Comparison of ENCODE assay signal across 10 cellular contexts in the genomic region with DNA sequence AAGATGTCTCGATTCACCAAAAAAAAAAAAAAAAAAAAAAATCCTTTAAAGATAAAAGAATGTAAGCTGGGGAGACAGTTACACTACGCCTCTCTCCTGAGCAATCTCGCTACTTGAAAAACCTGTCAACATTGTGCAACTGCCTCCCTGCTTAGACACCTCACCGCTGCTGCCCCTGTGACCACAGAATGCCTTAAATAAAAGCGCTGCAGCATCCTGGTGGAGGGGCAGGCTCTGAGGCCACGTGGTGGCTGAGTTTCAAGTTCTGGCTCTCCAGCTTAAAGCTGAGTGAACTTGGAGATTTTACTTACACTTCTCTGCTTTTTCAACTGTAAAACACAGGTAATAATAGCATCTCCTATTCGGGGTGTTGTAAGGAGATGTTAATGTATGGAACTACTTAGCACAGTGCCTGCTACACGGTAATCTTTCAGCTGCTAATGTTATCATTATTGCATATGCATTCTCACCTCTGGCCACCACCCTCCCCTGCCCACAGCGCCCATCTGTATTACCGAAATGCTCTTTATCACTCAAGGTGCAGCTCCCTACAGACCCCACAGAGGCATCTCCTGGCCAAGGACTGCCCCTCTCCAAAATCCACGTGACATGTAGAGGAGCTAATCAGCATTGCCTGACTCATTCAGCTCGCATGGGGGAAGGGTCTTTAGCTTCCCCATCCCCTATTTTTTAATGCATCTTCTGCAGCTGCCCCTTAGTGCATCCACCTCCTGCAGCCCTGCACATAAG. TPM values are rescaled to one million over a fixed set of nuclear protein-coding genes. Genes with fewer than 3 reads are reported as not detected.
A peak's percentile ranks its signal among the peaks of the same experiment; 100 is the strongest.
DNase-seq lines count a peak whose midpoint lies in the region; ATAC-seq, FAIRE-seq and TF ChIP-seq lines count a peak whose summit lies in the region.
"Had no signal": no experiment of that assay in that cellular context is flagged by ENCODE, and none has a peak within 500 bp of the region (broad histone marks: within the 10 kb centered on the region; RNA-seq: fewer than 3 reads in every experiment).

No MANE protein-coding gene starts in this region.

- H3K4me1 Mint-ChIP-seq in natural killer cell treated with Interleukin-12 subunit alpha and Interleukin-12 subunit beta and Interleukin-15 and Interleukin-18, amount 100 ng/mL, for 72 hours (ENCODE audit: low read depth in 2 of 2): peaks cover 4% of the 10 kb centered on the region in 2 donors
- H3K4me1 Mint-ChIP-seq in natural killer cell: peaks cover 5 to 12% of the 10 kb centered on the region in 2 donors
- H3K4me1 Mint-ChIP-seq in endothelial cell (ENCODE audit: unreplicated experiment): peaks cover 8% of the 10 kb centered on the region
- H3K4me1 Mint-ChIP-seq in type B pancreatic cell (ENCODE audit: unreplicated experiment): peaks cover 56% of the 10 kb centered on the region
- H3K4me1 Mint-ChIP-seq in HFFc6 (ENCODE audit: low read depth): peaks cover 5% of the 10 kb centered on the region

- TF ChIP-seq CTCF in natural killer cell (IDR thresholded peaks at IDR 0.05): no peak
- no peak for TF ChIP-seq CTCF in endothelial cell (IDR thresholded peaks at IDR 0.05; ENCODE audit: unreplicated experiment)
- no peak for TF ChIP-seq CTCF in type B pancreatic cell (conservative IDR thresholded peaks at IDR 0.05)
- TF ChIP-seq CTCF in HFFc6 (IDR thresholded peaks at IDR 0.05): no peak

- H3K27me3 Mint-ChIP-seq in natural killer cell treated with Interleukin-12 subunit alpha and Interleukin-12 subunit beta and Interleukin-15 and Interleukin-18, amount 100 ng/mL, for 72 hours: peaks cover 2 to 21% of the 10 kb centered on the region in 2 donors
- peaks cover 13 to 17% of the 10 kb centered on the region in 2 donors for H3K27me3 Mint-ChIP-seq in natural killer cell (ENCODE audit: low read depth in 2 of 2)
- H3K27me3 Mint-ChIP-seq in endothelial cell (ENCODE audit: unreplicated experiment): no peaks in the 10 kb centered on the region
- H3K27me3 Mint-ChIP-seq in type B pancreatic cell: no peaks in the 10 kb centered on the region
- peaks cover 36% of the 10 kb centered on the region for H3K27me3 Mint-ChIP-seq in HFFc6 (ENCODE audit: insufficient read depth)

- DNase-seq in natural killer cell treated with Interleukin-12 subunit alpha and Interleukin-12 subunit beta and Interleukin-15 and Interleukin-18, amount 100 ng/mL, for 72 hours (ENCODE audit: low spot score): no peak
- DNase-seq in natural killer cell (no peak), RCC 7860 (ENCODE audit: low spot score) (peak; percentile 24), endothelial cell (ENCODE audit: low spot score) (no peak), type B pancreatic cell (ENCODE audit: extremely low spot score, unreplicated experiment) (no peak), HFFc6 (no peak), H54 (ENCODE audit: insufficient read length, low spot score) (no peak), NCI-H2196 treated with DMSO at 0.1 percent for 48 hours (lab: John Stamatoyannopoulos, UW; ENCODE audit: unreplicated experiment) (no peak)
- DNase-seq: BE2C, SK-N-SH had no signal

- ATAC-seq in natural killer cell treated with Interleukin-12 subunit alpha and Interleukin-12 subunit beta and Interleukin-15 and Interleukin-18, amount 100 ng/mL, for 72 hours: peak; percentile 34 to 63
- ATAC-seq in natural killer cell: no peak

- intact Hi-C loops in natural killer cell (cut with micrococcal nuclease): loop anchor here (10.0 kb wide), 1 partner anchor 320 kb away; no protein-coding TSS in a partner anchor

- H3K27ac Mint-ChIP-seq in natural killer cell treated with Interleukin-12 subunit alpha and Interleukin-12 subunit beta and Interleukin-15 and Interleukin-18, amount 100 ng/mL, for 72 hours: no peak overlapping the region
- H3K27ac Mint-ChIP-seq in natural killer cell: no peak overlapping the region
- H3K27ac Mint-ChIP-seq in endothelial cell (ENCODE audit: unreplicated experiment): no peak overlapping the region
- peak overlapping the region; percentile 91 for H3K27ac Mint-ChIP-seq in type B pancreatic cell
- no peak overlapping the region for H3K27ac Mint-ChIP-seq in HFFc6

- H3K36me3 Mint-ChIP-seq in natural killer cell treated with Interleukin-12 subunit alpha and Interleukin-12 subunit beta and Interleukin-15 and Interleukin-18, amount 100 ng/mL, for 72 hours: no peaks in the 10 kb centered on the region
- no peaks in the 10 kb centered on the region for H3K36me3 Mint-ChIP-seq in natural killer cell
- H3K36me3 Mint-ChIP-seq in endothelial cell (ENCODE audit: low read depth, unreplicated experiment): peaks cover 35% of the 10 kb centered on the region
- H3K36me3 Mint-ChIP-seq in type B pancreatic cell: peaks cover 27% of the 10 kb centered on the region
- H3K36me3 Mint-ChIP-seq in HFFc6 (ENCODE audit: low read depth): no peaks in the 10 kb centered on the region

- H3K4me3 Mint-ChIP-seq in natural killer cell treated with Interleukin-12 subunit alpha and Interleukin-12 subunit beta and Interleukin-15 and Interleukin-18, amount 100 ng/mL, for 72 hours: no peak overlapping the region
- H3K4me3 Mint-ChIP-seq in natural killer cell (no peak overlapping the region), endothelial cell (ENCODE audit: unreplicated experiment) (peak overlapping the region; percentile 33), type B pancreatic cell (peak overlapping the region; percentile 72), HFFc6 (no peak overlapping the region)

- no peaks in the 10 kb centered on the region for H3K9me3 Mint-ChIP-seq in natural killer cell treated with Interleukin-12 subunit alpha and Interleukin-12 subunit beta and Interleukin-15 and Interleukin-18, amount 100 ng/mL, for 72 hours
- H3K9me3 Mint-ChIP-seq in natural killer cell (no peaks in the 10 kb centered on the region), endothelial cell (ENCODE audit: unreplicated experiment) (no peaks in the 10 kb centered on the region), type B pancreatic cell (peaks cover 9% of the 10 kb centered on the region), HFFc6 (no peaks in the 10 kb centered on the region)

- no peak for FAIRE-seq in RCC 7860 (lab: Jason Lieb, UNC)
- no peak for FAIRE-seq in H54 (lab: Jason Lieb, UNC)

- TF ChIP-seq POLR2A in H54 (IDR thresholded peaks at IDR 0.05; ENCODE audit: low read depth, low read length): no peak

RNA-seq across cellular contexts. Expression of gene SLC22A23, which starts 42.0 kb away (rescaled TPM):
- under 1 TPM; 0.11 to 0.14 TPM for total RNA-seq in natural killer cell treated with Interleukin-12 subunit alpha and Interleukin-12 subunit beta and Interleukin-15 and Interleukin-18, amount 100 ng/mL, for 72 hours
- under 1 TPM; 0.24 to 0.79 (median 0.38) TPM for total RNA-seq in natural killer cell
- total RNA-seq in endothelial cell (ENCODE audit: unreplicated experiment): 72.7 TPM
- total RNA-seq in type B pancreatic cell (ENCODE audit: low replicate concordance): 36.6 and 52.7 TPM in 2 replicates
- under 1 TPM; 0.10 to 0.55 (median 0.21) TPM for total RNA-seq in HFFc6 (2021; fragmentation: NEBNext Ultra II Directional; extraction: Animal tissue kit (Norgen Biotek cat#: 25700))

Comparison
In these comparisons a context has a peak if more than half of its experiments do, and no peak if none do; other contexts are left out.
1. ATAC-seq: peak in natural killer cell treated with Interleukin-12 subunit alpha and Interleukin-12 subunit beta and Interleukin-15 and Interleukin-18, amount 100 ng/mL, for 72 hours (2 of 2); none in natural killer cell (0 of 3).
2. H3K4me3 Mint-ChIP-seq: peak in endothelial cell (single experiment) and type B pancreatic cell (single experiment); none in natural killer cell treated with Interleukin-12 subunit alpha and Interleukin-12 subunit beta and Interleukin-15 and Interleukin-18, amount 100 ng/mL, for 72 hours (single experiment), natural killer cell (single experiment) and HFFc6 (single experiment).
3. RNA of gene SLC22A23, which starts 42.0 kb away (total RNA-seq): 72.7 TPM in endothelial cell (single experiment) and 36.6 to 52.7 TPM in type B pancreatic cell; 0.24 to 0.79 TPM in natural killer cell, 0.10 to 0.55 TPM in HFFc6 and 0.11 to 0.14 TPM in natural killer cell treated with Interleukin-12 subunit alpha and Interleukin-12 subunit beta and Interleukin-15 and Interleukin-18, amount 100 ng/mL, for 72 hours; every median in the first group is over 10 times any median in the second.